Comparison of ENCODE assay signal across 21 cellular contexts in the genomic region with DNA sequence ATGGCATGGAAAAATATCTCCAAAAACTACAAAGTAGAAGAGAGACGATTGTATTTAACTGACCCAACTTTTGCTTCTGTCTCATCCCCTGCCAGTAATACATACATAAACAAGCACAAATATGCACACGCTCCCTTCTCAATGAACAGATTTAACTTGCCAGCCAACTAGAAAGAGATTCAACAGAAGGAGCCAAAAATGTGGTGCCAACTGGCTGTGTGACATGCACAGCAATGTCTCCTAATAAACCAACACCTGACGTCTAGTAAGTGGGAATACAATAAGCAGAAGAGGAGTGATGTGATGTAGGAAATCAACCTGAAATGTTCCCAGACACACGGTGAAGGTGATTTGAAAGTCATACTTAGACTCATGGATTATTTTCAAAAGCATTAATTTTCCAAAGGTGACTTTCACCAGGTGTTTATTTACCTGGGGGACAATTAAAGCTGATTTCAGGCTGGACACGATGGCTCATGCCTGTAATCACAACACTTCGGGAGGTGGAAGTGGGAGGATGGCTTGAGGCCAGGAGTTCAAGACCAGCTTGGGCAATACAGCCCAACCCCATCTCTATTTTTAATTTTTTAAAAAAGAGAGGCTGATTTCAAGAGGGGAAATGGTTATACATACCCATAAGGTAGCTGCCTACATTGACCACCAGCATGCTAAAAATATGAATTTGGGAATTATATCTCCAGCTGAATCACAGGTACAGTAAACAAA. TPM values are rescaled to one million over a fixed set of nuclear protein-coding genes. Genes with fewer than 3 reads are reported as not detected.
A peak's percentile ranks its signal among the peaks of the same experiment; 100 is the strongest.
DNase-seq lines count a peak whose midpoint lies in the region; ATAC-seq and TF ChIP-seq lines count a peak whose summit lies in the region.
"Had no signal": no experiment of that assay in that cellular context is flagged by ENCODE, and none has a peak within 500 bp of the region (broad histone marks: within the 10 kb centered on the region; RNA-seq: fewer than 3 reads in every experiment).

No MANE protein-coding gene starts in this region.

- DNase-seq in activated CD4-positive, alpha-beta T cell treated with anti-CD3 and anti-CD28 coated beads, Interleukin-2, amount 10 ng/mL, durations not matched to agents 24 days and 14 days, result peak; percentile 20
- no peak for DNase-seq in activated CD4-positive, alpha-beta T cell treated with anti-CD3 and anti-CD28 coated beads, Interleukin-2, amount 10 ng/mL, durations not matched to agents 7 days and 5 days
- peak; percentile 50 for DNase-seq in astrocyte of the hippocampus (ENCODE audit: low read depth, low spot score)
- DNase-seq in right cardiac atrium, result peak in 1 of 3 donors; percentile 30
- peak; percentile 26 to 40 for DNase-seq in gastrocnemius medialis
- no peak for DNase-seq in NCI-H2029 treated with DMSO at 0.1 percent for 48 hours (lab: John Stamatoyannopoulos, UW)
- DNase-seq in ureter (ENCODE audit: low spot score), result no peak
- DNase-seq: activated CD4-positive, alpha-beta T cell treated with anti-CD3 and anti-CD28 coated beads, Interleukin-2, amount 50 U/mL, for 48 hours; activated naive CD4-positive, alpha-beta T cell treated with anti-CD3 and anti-CD28 coated beads, Interleukin-2, amount 10 ng/mL, durations not matched to agents 7 days and 5 days; activated T-cell treated with anti-CD3 and anti-CD28 coated beads, Interleukin-2, amount 50 U/mL, for 1 hour; dermis blood vessel endothelial cell; DMS153; glutamatergic neuron; naive thymus-derived CD4-positive, alpha-beta T cell; NCI-H187; SIG-M5; T-helper 1 cell; tibial artery had no signal

- ATAC-seq in right cardiac atrium, result peak; percentile 18 to 46
- peak; percentile 53 to 79 for ATAC-seq in gastrocnemius medialis
- ATAC-seq in GM21737 (IDR thresholded peaks at IDR 0.05; ENCODE audit: unreplicated experiment), result no peak
- ATAC-seq: GM23338; naive thymus-derived CD4-positive, alpha-beta T cell; stimulated activated memory B cell treated with anti-CD40 and anti-IgM and Interleukin-4, amounts not matched to agents 10 μg/mL and 1 μg/mL and 100 μg/mL, for 72 hours had no signal

- WGBS in right cardiac atrium, result 36% methylated on average over 6 of the region's 6 CpGs

- H3K27me3 Mint-ChIP-seq in activated CD4-positive, alpha-beta T cell treated with anti-CD3 and anti-CD28 coated beads, Interleukin-2, amount 10 ng/mL, durations not matched to agents 24 days and 14 days, result peaks cover 2% of the 10 kb centered on the region
- H3K27me3 Mint-ChIP-seq in activated CD4-positive, alpha-beta T cell treated with anti-CD3 and anti-CD28 coated beads, Interleukin-2, amount 10 ng/mL, durations not matched to agents 7 days and 5 days, result peaks cover 2% of the 10 kb centered on the region
- H3K27me3 Mint-ChIP-seq: activated naive CD4-positive, alpha-beta T cell treated with anti-CD3 and anti-CD28 coated beads, Interleukin-2, amount 10 ng/mL, durations not matched to agents 7 days and 5 days; stimulated activated memory B cell treated with anti-CD40 and anti-IgM and Interleukin-4, amounts not matched to agents 10 μg/mL and 1 μg/mL and 100 μg/mL, for 72 hours had no signal

- no peaks in the 10 kb centered on the region for H3K9me3 ChIP-seq in right cardiac atrium (ENCODE audit: control insufficient read depth, low read length)
- H3K9me3 ChIP-seq in gastrocnemius medialis, result no peaks in the 10 kb centered on the region
- H3K9me3 ChIP-seq: tibial artery had no signal

- no peaks in the 10 kb centered on the region for H3K4me1 Mint-ChIP-seq in activated CD4-positive, alpha-beta T cell treated with anti-CD3 and anti-CD28 coated beads, Interleukin-2, amount 10 ng/mL, durations not matched to agents 24 days and 14 days
- no peaks in the 10 kb centered on the region for H3K4me1 Mint-ChIP-seq in activated CD4-positive, alpha-beta T cell treated with anti-CD3 and anti-CD28 coated beads, Interleukin-2, amount 10 ng/mL, durations not matched to agents 7 days and 5 days
- H3K4me1 Mint-ChIP-seq: activated naive CD4-positive, alpha-beta T cell treated with anti-CD3 and anti-CD28 coated beads, Interleukin-2, amount 10 ng/mL, durations not matched to agents 7 days and 5 days; stimulated activated memory B cell treated with anti-CD40 and anti-IgM and Interleukin-4, amounts not matched to agents 10 μg/mL and 1 μg/mL and 100 μg/mL, for 72 hours had no signal

- H3K4me3 Mint-ChIP-seq in activated CD4-positive, alpha-beta T cell treated with anti-CD3 and anti-CD28 coated beads, Interleukin-2, amount 10 ng/mL, durations not matched to agents 24 days and 14 days, result no peak overlapping the region
- no peak overlapping the region for H3K4me3 Mint-ChIP-seq in activated CD4-positive, alpha-beta T cell treated with anti-CD3 and anti-CD28 coated beads, Interleukin-2, amount 10 ng/mL, durations not matched to agents 7 days and 5 days
- H3K4me3 Mint-ChIP-seq: activated naive CD4-positive, alpha-beta T cell treated with anti-CD3 and anti-CD28 coated beads, Interleukin-2, amount 10 ng/mL, durations not matched to agents 7 days and 5 days; GM23338; naive thymus-derived CD4-positive, alpha-beta T cell; stimulated activated memory B cell treated with anti-CD40 and anti-IgM and Interleukin-4, amounts not matched to agents 10 μg/mL and 1 μg/mL and 100 μg/mL, for 72 hours had no signal

- intact Hi-C loops in activated CD4-positive, alpha-beta T cell treated with anti-CD3 and anti-CD28 coated beads, Interleukin-2, amount 10 ng/mL, durations not matched to agents 24 days and 14 days (cut with micrococcal nuclease), result no loop called here
- intact Hi-C loops in right cardiac atrium (cut with DNase I), result no loop called here
- intact Hi-C loops in gastrocnemius medialis (cut with DNase I; ENCODE audit: low total_unique reads), result loop anchor here (2.0 to 5.0 kb wide), 2 partner anchors 34 to 70 kb away; a partner anchor contains a TSS

- no peak for TF ChIP-seq CTCF in gastrocnemius medialis (IDR thresholded peaks at IDR 0.05 in 4 of 5, conservative IDR thresholded peaks at IDR 0.05 in 1 of 5)

- H3K27ac Mint-ChIP-seq in activated CD4-positive, alpha-beta T cell treated with anti-CD3 and anti-CD28 coated beads, Interleukin-2, amount 10 ng/mL, durations not matched to agents 24 days and 14 days, result no peak overlapping the region
- no peak overlapping the region for H3K27ac Mint-ChIP-seq in activated CD4-positive, alpha-beta T cell treated with anti-CD3 and anti-CD28 coated beads, Interleukin-2, amount 10 ng/mL, durations not matched to agents 7 days and 5 days
- H3K27ac Mint-ChIP-seq: activated naive CD4-positive, alpha-beta T cell treated with anti-CD3 and anti-CD28 coated beads, Interleukin-2, amount 10 ng/mL, durations not matched to agents 7 days and 5 days; GM23338; naive thymus-derived CD4-positive, alpha-beta T cell; stimulated activated memory B cell treated with anti-CD40 and anti-IgM and Interleukin-4, amounts not matched to agents 10 μg/mL and 1 μg/mL and 100 μg/mL, for 72 hours had no signal

- peaks cover 8% of the 10 kb centered on the region for H3K4me1 ChIP-seq in right cardiac atrium (ENCODE audit: control insufficient read depth, insufficient read depth, low read length)
- H3K4me1 ChIP-seq in gastrocnemius medialis, result peaks cover 46 to 51% of the 10 kb centered on the region in 2 donors

- no peaks in the 10 kb centered on the region for H3K27me3 ChIP-seq in right cardiac atrium (ENCODE audit: control insufficient read depth, insufficient read depth)
- no peaks in the 10 kb centered on the region for H3K27me3 ChIP-seq in gastrocnemius medialis
- H3K27me3 ChIP-seq: tibial artery had no signal

- POLR2A ChIA-PET in activated CD4-positive, alpha-beta T cell treated with anti-CD3 and anti-CD28 coated beads, Interleukin-2, amount 10 ng/mL, durations not matched to agents 7 days and 5 days (lab: Charles Lee), result no interaction called here

- no peaks in the 10 kb centered on the region for H3K36me3 ChIP-seq in gastrocnemius medialis
- H3K36me3 ChIP-seq: tibial artery had no signal

- CTCF ChIA-PET in activated CD4-positive, alpha-beta T cell treated with anti-CD3 and anti-CD28 coated beads, Interleukin-2, amount 10 ng/mL, durations not matched to agents 7 days and 5 days (lab: Charles Lee), result no interaction called here

- H3K27ac ChIP-seq in right cardiac atrium (ENCODE audit: low read length) (no peak overlapping the region), gastrocnemius medialis (peak overlapping the region in 2 of 4 donors; percentile 12 to 48)

- in situ Hi-C loops in gastrocnemius medialis (cut with MboI; ENCODE audit: low sequenced_read_pairs in 4 of 4), result no loop called here

- H3K36me3 Mint-ChIP-seq in activated CD4-positive, alpha-beta T cell treated with anti-CD3 and anti-CD28 coated beads, Interleukin-2, amount 10 ng/mL, durations not matched to agents 24 days and 14 days (ENCODE audit: low read depth), result no peaks in the 10 kb centered on the region
- no peaks in the 10 kb centered on the region for H3K36me3 Mint-ChIP-seq in activated CD4-positive, alpha-beta T cell treated with anti-CD3 and anti-CD28 coated beads, Interleukin-2, amount 10 ng/mL, durations not matched to agents 7 days and 5 days (ENCODE audit: low read depth)
- H3K36me3 Mint-ChIP-seq: activated naive CD4-positive, alpha-beta T cell treated with anti-CD3 and anti-CD28 coated beads, Interleukin-2, amount 10 ng/mL, durations not matched to agents 7 days and 5 days had no signal

- no peak for TF ChIP-seq POLR2A in gastrocnemius medialis (IDR thresholded peaks at IDR 0.05)

- H3K9me3 Mint-ChIP-seq in activated CD4-positive, alpha-beta T cell treated with anti-CD3 and anti-CD28 coated beads, Interleukin-2, amount 10 ng/mL, durations not matched to agents 24 days and 14 days, result no peaks in the 10 kb centered on the region
- no peaks in the 10 kb centered on the region for H3K9me3 Mint-ChIP-seq in activated CD4-positive, alpha-beta T cell treated with anti-CD3 and anti-CD28 coated beads, Interleukin-2, amount 10 ng/mL, durations not matched to agents 7 days and 5 days
- H3K9me3 Mint-ChIP-seq: activated naive CD4-positive, alpha-beta T cell treated with anti-CD3 and anti-CD28 coated beads, Interleukin-2, amount 10 ng/mL, durations not matched to agents 7 days and 5 days; GM23338; naive thymus-derived CD4-positive, alpha-beta T cell; stimulated activated memory B cell treated with anti-CD40 and anti-IgM and Interleukin-4, amounts not matched to agents 10 μg/mL and 1 μg/mL and 100 μg/mL, for 72 hours had no signal

- H3K4me3 ChIP-seq in right cardiac atrium (ENCODE audit: low read length), result no peak overlapping the region
- peak overlapping the region in 1 of 4 donors; percentile 5 for H3K4me3 ChIP-seq in gastrocnemius medialis
- H3K4me3 ChIP-seq: GM23338, tibial artery had no signal

RNA-seq across cellular contexts. Expression of a gene that starts 33.7 kb away (rescaled TPM):
- total RNA-seq in activated CD4-positive, alpha-beta T cell treated with anti-CD3 and anti-CD28 coated beads, Interleukin-2, amount 10 ng/mL, durations not matched to agents 24 days and 14 days, result 0.66 and 0.68 TPM in 2 replicates
- under 1 TPM; 0.17 TPM for total RNA-seq in activated CD4-positive, alpha-beta T cell treated with anti-CD3 and anti-CD28 coated beads, Interleukin-2, amount 10 ng/mL, durations not matched to agents 7 days and 5 days
- total RNA-seq in right cardiac atrium (10 to 100 TPM in 2 of 4 donors, 1 to 10 TPM in 2; 7.4 to 16.7 (median 9.9) TPM), gastrocnemius medialis (10 to 100 TPM; 12.6 to 27.0 (median 13.4) TPM), ureter (33.2 TPM)
- 2.4 TPM for polyA plus RNA-seq in right cardiac atrium
- polyA plus RNA-seq: naive thymus-derived CD4-positive, alpha-beta T cell had no signal

Comparison
In these comparisons a context has a peak if more than half of its experiments do, and no peak if none do; other contexts are left out.
1. DNase-seq: peak in activated CD4-positive, alpha-beta T cell treated with anti-CD3 and anti-CD28 coated beads, Interleukin-2, amount 10 ng/mL, durations not matched to agents 24 days and 14 days (single experiment), astrocyte of the hippocampus (single experiment) and gastrocnemius medialis (2 of 2); none in activated CD4-positive, alpha-beta T cell treated with anti-CD3 and anti-CD28 coated beads, Interleukin-2, amount 10 ng/mL, durations not matched to agents 7 days and 5 days (single experiment), NCI-H2029 treated with DMSO at 0.1 percent for 48 hours (single experiment) and ureter (single experiment).